ENCODE assay signal across 8 cellular contexts in genomic region chr1:11059166-11059989, GRCh38. TPM values are rescaled to one million over a fixed set of nuclear protein-coding genes. Genes with fewer than 3 reads are reported as not detected.
DNase-seq lines count a peak whose midpoint lies in the region; ATAC-seq and TF ChIP-seq lines count a peak whose summit lies in the region.

No MANE protein-coding gene starts in this region.

- H3K4me1 ChIP-seq in DND-41 (ENCODE audit: insufficient read depth, low read length) (peaks cover 34% of the 10 kb centered on the region), adrenal gland (replicated peaks in 1 of 2) (peaks cover 15 to 22% of the 10 kb centered on the region in 2 donors), liver (ENCODE audit: control insufficient read depth in 4 of 4, insufficient read depth in 4 of 4, low read length in 3 of 4) (peaks cover 5 to 16% (median 10%) of the 10 kb centered on the region in 4 donors), testis (peaks cover 14% of the 10 kb centered on the region)

- H4K20me1 ChIP-seq in DND-41 (ENCODE audit: insufficient read depth, low read length) = peaks cover 15% of the 10 kb centered on the region; the same call in 1 of the 2 replicates

- no peak for TF ChIP-seq POLR2A in adrenal gland (IDR thresholded peaks at IDR 0.05)
- TF ChIP-seq POLR2A in testis (IDR thresholded peaks at IDR 0.05) = no peak

- intact Hi-C loops in adrenal gland (cut with DNase I) (no loop called here), testis (cut with DNase I; ENCODE audit: low total_unique reads) (no loop called here)

- ATAC-seq in DND-41 (ENCODE audit: insufficient read depth, low read depth) (0 out of 3 replicates have a peak, but pooled peaks have one; percentile 7), GM21515 (IDR thresholded peaks at IDR 0.05; ENCODE audit: unreplicated experiment) (peak; percentile 11)

- H3K79me2 ChIP-seq in DND-41 (ENCODE audit: insufficient read depth, low read length) = peaks cover 37% of the 10 kb centered on the region

- H3K9ac ChIP-seq in DND-41 (ENCODE audit: low read depth, low read length) (peak overlapping the region; percentile 83), liver (ENCODE audit: low read depth in 1 of 2, low read length in 2 of 2) (peak overlapping the region; percentile 30 to 56)

- H3K27ac ChIP-seq in DND-41 (ENCODE audit: low read length) (peak overlapping the region; percentile 77), KOPT-K1 (ENCODE audit: low read depth, low read length, poor library complexity, severe bottlenecking) (peak overlapping the region; percentile 81), adrenal gland (peak overlapping the region in 1 of 5 donors; percentile 88), liver (ENCODE audit: low read depth in 1 of 2, low read length in 2 of 2) (peak overlapping the region in 1 of 2 donors; percentile 30), testis (no peak overlapping the region)

- no peaks in the 10 kb centered on the region for H3K27me3 ChIP-seq in DND-41 (ENCODE audit: insufficient read depth, low read length, poor library complexity)
- no peaks in the 10 kb centered on the region for H3K27me3 ChIP-seq in adrenal gland
- no peaks in the 10 kb centered on the region for H3K27me3 ChIP-seq in liver (ENCODE audit: control insufficient read depth in 4 of 4, insufficient read depth in 4 of 4, low read length in 3 of 4)
- H3K27me3 ChIP-seq in testis = no peaks in the 10 kb centered on the region

- H3K9me3 ChIP-seq in DND-41 (ENCODE audit: insufficient read depth, low read length, severe bottlenecking) (no peaks in the 10 kb centered on the region), KOPT-K1 (ENCODE audit: insufficient read depth, low read length, poor library complexity, severe bottlenecking) (no peaks in the 10 kb centered on the region), adrenal gland (replicated peaks in 1 of 3) (no peaks in the 10 kb centered on the region), liver (ENCODE audit: control insufficient read depth in 4 of 4, low read length in 3 of 4) (no peaks in the 10 kb centered on the region), testis (no peaks in the 10 kb centered on the region)

- H3K36me3 ChIP-seq in DND-41 (ENCODE audit: insufficient read depth, low read length) (peaks cover 45% of the 10 kb centered on the region), KOPT-K1 (ENCODE audit: insufficient read depth, low read length) (peaks cover 68% of the 10 kb centered on the region), adrenal gland (replicated peaks in 1 of 2) (peaks cover 0 to 30% of the 10 kb centered on the region in 2 donors), liver (ENCODE audit: control insufficient read depth in 4 of 4, insufficient read depth in 3 of 4, low read depth in 1 of 4, low read length in 3 of 4) (peaks cover 0 to 18% (median 5%) of the 10 kb centered on the region in 4 donors), testis (ENCODE audit: low read depth, missing control alignments) (no peaks in the 10 kb centered on the region)

- DNase-seq in DND-41 (peak; percentile 39), adrenal gland (no peak), testis (no peak), SIG-M5 (lab: John Stamatoyannopoulos, UW) (no peak), GM20000 (ENCODE audit: low spot score) (no peak)

- H3K4me3 ChIP-seq in DND-41 (ENCODE audit: low read depth in 1 of 2, low read length in 2 of 2) (peak overlapping the region; percentile 95 to 99), adrenal gland (peak overlapping the region; percentile 46 to 94 (median 66)), liver (ENCODE audit: low read depth in 1 of 3, low read length in 3 of 3) (peak overlapping the region; percentile 62 to 96 (median 89)), testis (peak overlapping the region; percentile 79 to 83)

- no peak for TF ChIP-seq RAD21 in liver (IDR thresholded peaks at IDR 0.05)

- H3K4me2 ChIP-seq in DND-41 (ENCODE audit: insufficient read depth, low read length) = peak overlapping the region; percentile 97

- peak overlapping the region; percentile 86 for H2AFZ ChIP-seq in DND-41 (ENCODE audit: low read depth, low read length)

- WGBS in adrenal gland, 4 donors = 1 to 10% (median 1%) methylated on average over 11 to 72 of the region's 75 CpGs
- WGBS in liver = 3% methylated on average over 75 of the region's 75 CpGs
- WGBS in testis, 2 donors = 1 to 4% methylated on average over 7 to 45 of the region's 75 CpGs

- TF ChIP-seq CTCF in DND-41 (IDR thresholded peaks at IDR 0.05; ENCODE audit: borderline replicate concordance, extremely low read depth, low read length, poor library complexity, severe bottlenecking) (no peak), adrenal gland (IDR thresholded peaks at IDR 0.05) (no peak), liver (IDR thresholded peaks at IDR 0.05; ENCODE audit: low read depth, low read length, missing input control) (no peak), testis (IDR thresholded peaks at IDR 0.05) (no peak), GM20000 (IDR thresholded peaks at IDR 0.05; ENCODE audit: extremely low read depth, missing control alignments) (no peak)

TF ChIP-seq in liver, 16 proteins besides CTCF, POLR2A, EP300 and RAD21:
- TF ChIP-seq REST (IDR thresholded peaks at IDR 0.05) (no peak), RXRA (IDR thresholded peaks at IDR 0.05) (no peak), EGR1 (IDR thresholded peaks at IDR 0.05; ENCODE audit: low read depth in 2 of 2) (no peak), NR2F2 (IDR thresholded peaks at IDR 0.05) (no peak), JUND (IDR thresholded peaks at IDR 0.05) (no peak), TAF1 (conservative IDR thresholded peaks at IDR 0.05) (no peak), FOXA1 (IDR thresholded peaks at IDR 0.05) (no peak), HNF4G (IDR thresholded peaks at IDR 0.05) (no peak), HNF4A (conservative IDR thresholded peaks at IDR 0.05) (no peak)

RNA-seq across cellular contexts. Expression of gene SRM, which starts 0.4 kb away (rescaled TPM):
- 10 to 100 TPM; 34.2 to 97.3 (median 54.5) TPM for total RNA-seq in adrenal gland
- 100 to 1,000 TPM in 2 of 3 donors, 10 to 100 TPM in 1; 50.3 to 243 (median 193) TPM for polyA plus RNA-seq in adrenal gland
- total RNA-seq in liver = 10 to 100 TPM in 1 of 2 donors, 1 to 10 TPM in 1; 8.6 to 13.6 TPM
- 10 to 100 TPM; 34.9 to 59.1 TPM for polyA plus RNA-seq in liver
- total RNA-seq in testis = 10 to 100 TPM; 61.4 to 78.4 TPM
- 57.8 TPM for polyA plus RNA-seq in testis (ENCODE audit: insufficient read depth, low read depth, low replicate concordance)

RNA-seq across cellular contexts. Expression of gene MASP2, which starts 12.3 kb away (rescaled TPM):
- total RNA-seq in adrenal gland (not detected), liver (100 to 1,000 TPM in 1 of 2 donors, 10 to 100 TPM in 1; 30.0 to 118 TPM), testis (under 1 TPM; 0.31 TPM)
- polyA plus RNA-seq in adrenal gland (under 1 TPM in 1 of 3 donors, not detected in 2; 0.07 TPM), liver (100 to 1,000 TPM; 307 to 530 TPM), testis (ENCODE audit: insufficient read depth, low read depth, low replicate concordance) (not detected)

RNA-seq across cellular contexts. Expression of gene EXOSC10, which starts 40.3 kb away (rescaled TPM):
- total RNA-seq in adrenal gland = 10 to 100 TPM; 25.5 to 61.9 (median 33.3) TPM
- polyA plus RNA-seq in adrenal gland = 100 to 1,000 TPM in 1 of 3 donors, 10 to 100 TPM in 2; 53.1 to 107 (median 55.9) TPM
- total RNA-seq in liver = 10 to 100 TPM; 26.3 to 29.2 TPM
- 10 to 100 TPM; 11.3 to 15.6 TPM for polyA plus RNA-seq in liver
- 10 to 100 TPM; 78.4 to 78.8 TPM for total RNA-seq in testis
- 67.5 TPM for polyA plus RNA-seq in testis (ENCODE audit: insufficient read depth, low read depth, low replicate concordance)

RNA-seq across cellular contexts. Expression of gene TARDBP, which starts 46.9 kb away (rescaled TPM):
- total RNA-seq in adrenal gland = 100 to 1,000 TPM in 5 of 8 donors, 10 to 100 TPM in 3; 56.1 to 324 (median 123) TPM
- polyA plus RNA-seq in adrenal gland = 100 to 1,000 TPM in 1 of 3 donors, 10 to 100 TPM in 2; 79.8 to 179 (median 88.9) TPM
- total RNA-seq in liver = 10 to 100 TPM; 78.4 to 80.1 TPM
- 10 to 100 TPM; 44.4 to 87.6 TPM for polyA plus RNA-seq in liver
- total RNA-seq in testis = 100 to 1,000 TPM; 185 to 207 TPM
- polyA plus RNA-seq in testis (ENCODE audit: insufficient read depth, low read depth, low replicate concordance) = 142 TPM

Comparison
In these comparisons a context has a peak if more than half of its experiments do, and no peak if none do; other contexts are left out.
1. H3K27ac ChIP-seq: peak in DND-41 (single experiment) and KOPT-K1 (single experiment); none in testis (0 of 2).
2. RNA of gene MASP2, which starts 12.3 kb away (total RNA-seq): 30.0 to 118 TPM in liver; 0.31 TPM in testis and not detected in adrenal gland; every median in the first group is over 10 times any median in the second.
3. Peak in every context shown above with its lines, with median percentiles within 50 percentile points of each other: H3K4me3 ChIP-seq.